15 cellular contexts compared by ENCODE assay signal in genomic region chr1:89613928-89614327, GRCh38.
"Had no signal": no experiment of that assay in that cellular context is flagged by ENCODE, and none has a peak within 500 bp of the region (broad histone marks: within the 10 kb centered on the region; RNA-seq: fewer than 3 reads in every experiment).

No MANE protein-coding gene starts in this region.

- H3K4me3 ChIP-seq: adrenal gland, gastrocnemius medialis, spleen, transverse colon, uterus had no signal

- H3K4me3 Mint-ChIP-seq: neural crest cell had no signal

- H3K36me3 ChIP-seq: adrenal gland, gastrocnemius medialis, spleen, transverse colon, uterus had no signal

- DNase-seq: activated CD4-positive, alpha-beta T cell treated with anti-CD3 and anti-CD28 coated beads for 48 hours; adrenal gland; cerebellar nuclear complex; cortex of kidney; gastrocnemius medialis; head of caudate nucleus; kidney; retina; SIG-M5; spleen; stimulated activated naive CD4-positive, alpha-beta T cell treated with Interleukin-2 at 50 U/mL for 16 hours; transverse colon; uterus had no signal

- ATAC-seq: gastrocnemius medialis, left lobe of liver had no signal

- H3K27me3 ChIP-seq: adrenal gland, gastrocnemius medialis, spleen, transverse colon, uterus had no signal

- H3K4me1 ChIP-seq: transverse colon, uterus had no signal

- H3K27ac ChIP-seq: adrenal gland, gastrocnemius medialis, spleen, transverse colon, uterus had no signal

- H3K9me3 ChIP-seq: gastrocnemius medialis, transverse colon, uterus had no signal
